ENCODE assay signal across 11 cellular contexts in genomic region chr13:45333251-45333972, GRCh38. TPM values are rescaled to one million over a fixed set of nuclear protein-coding genes. Genes with fewer than 3 reads are reported as not detected.
DNase-seq lines count a peak whose midpoint lies in the region; ATAC-seq and FAIRE-seq lines count a peak whose summit lies in the region.
"Had no signal": no experiment of that assay in that cellular context is flagged by ENCODE, and none has a peak within 500 bp of the region (broad histone marks: within the 10 kb centered on the region; RNA-seq: fewer than 3 reads in every experiment).

No MANE protein-coding gene starts in this region.

- no peak for FAIRE-seq in HTR-8/SVneo (lab: Jason Lieb, UNC)
- FAIRE-seq: TTC549 had no signal

- 97% methylated on average over 3 of the region's 3 CpGs for WGBS in GM23248 (ENCODE audit: low coverage in 1 of 2, low lambda C conversion rate in 2 of 2, missing lambda C conversion rate in 2 of 2), 2 experiments

- peaks cover 63% of the 10 kb centered on the region for H3K36me3 Mint-ChIP-seq in activated CD4-positive, alpha-beta memory T cell treated with anti-CD3 and anti-CD28 coated beads, Interleukin-2, amount 10 ng/mL, durations not matched to agents 7 days and 5 days (ENCODE audit: low read depth)
- peaks cover 44% of the 10 kb centered on the region for H3K36me3 Mint-ChIP-seq in natural killer cell treated with Interleukin-12 subunit alpha and Interleukin-12 subunit beta and Interleukin-15 and Interleukin-18, amount 100 ng/mL, for 72 hours

- in situ Hi-C loops in GM23248 (cut with MboI), result no loop called here

- H3K4me3 Mint-ChIP-seq in activated CD4-positive, alpha-beta memory T cell treated with anti-CD3 and anti-CD28 coated beads, Interleukin-2, amount 10 ng/mL, durations not matched to agents 7 days and 5 days, result no peak overlapping the region
- peak overlapping the region; percentile 73 for H3K4me3 Mint-ChIP-seq in natural killer cell treated with Interleukin-12 subunit alpha and Interleukin-12 subunit beta and Interleukin-15 and Interleukin-18, amount 100 ng/mL, for 72 hours
- H3K4me3 Mint-ChIP-seq: nephron had no signal

- no peaks in the 10 kb centered on the region for H3K9me2 ChIP-seq in GM23248 (ENCODE audit: insufficient read depth)

- H4K20me1 ChIP-seq in GM23248 (ENCODE audit: insufficient read depth), result peaks cover 54% of the 10 kb centered on the region

- peak overlapping the region; percentile 92 for H3K27ac Mint-ChIP-seq in activated CD4-positive, alpha-beta memory T cell treated with anti-CD3 and anti-CD28 coated beads, Interleukin-2, amount 10 ng/mL, durations not matched to agents 7 days and 5 days
- peak overlapping the region; percentile 75 to 83 for H3K27ac Mint-ChIP-seq in natural killer cell treated with Interleukin-12 subunit alpha and Interleukin-12 subunit beta and Interleukin-15 and Interleukin-18, amount 100 ng/mL, for 72 hours

- POLR2A ChIA-PET in activated CD4-positive, alpha-beta memory T cell treated with anti-CD3 and anti-CD28 coated beads, Interleukin-2, amount 10 ng/mL, durations not matched to agents 7 days and 5 days (lab: Charles Lee), result interaction anchor here (0.7 to 4.7 kb wide), 5 partner anchors 7 to 132 kb away, joined by 3 to 34 read pairs (median 4); partner anchors contain the start of genes COG3 and TPT1

- H3K4me1 ChIP-seq in GM23248 (ENCODE audit: insufficient read depth), result peaks cover 84% of the 10 kb centered on the region

- H3K4me3 ChIP-seq in GM23248, result no peak overlapping the region

- no peaks in the 10 kb centered on the region for H3K27me3 ChIP-seq in GM23248 (replicated peaks; ENCODE audit: insufficient read depth)

- H3K9me3 ChIP-seq in GM23248 (ENCODE audit: low read depth), result no peaks in the 10 kb centered on the region

- no peak for ATAC-seq in natural killer cell treated with Interleukin-12 subunit alpha and Interleukin-12 subunit beta and Interleukin-15 and Interleukin-18, amount 100 ng/mL, for 72 hours
- ATAC-seq in GM21447 (IDR thresholded peaks at IDR 0.05; ENCODE audit: unreplicated experiment), result no peak

- H3F3A ChIP-seq in GM23248 (ENCODE audit: insufficient read depth), result peaks cover 93% of the 10 kb centered on the region

- H3K27ac ChIP-seq in GM23248, result peak overlapping the region; percentile 73

- peaks cover 31% of the 10 kb centered on the region for H3K79me2 ChIP-seq in GM23248 (ENCODE audit: insufficient read depth)

- H3K9me3 Mint-ChIP-seq in activated CD4-positive, alpha-beta memory T cell treated with anti-CD3 and anti-CD28 coated beads, Interleukin-2, amount 10 ng/mL, durations not matched to agents 7 days and 5 days, result no peaks in the 10 kb centered on the region
- peaks cover 4% of the 10 kb centered on the region for H3K9me3 Mint-ChIP-seq in natural killer cell treated with Interleukin-12 subunit alpha and Interleukin-12 subunit beta and Interleukin-15 and Interleukin-18, amount 100 ng/mL, for 72 hours
- H3K9me3 Mint-ChIP-seq: nephron had no signal

- DNase-seq in NOMO-1 treated with DMSO at 0.1 percent for 48 hours (lab: John Stamatoyannopoulos, UW; ENCODE audit: unreplicated experiment) (peak; percentile 20), NOMO-1 (lab: John Stamatoyannopoulos, UW; ENCODE audit: unreplicated experiment in 2 of 2) (no peak), GM23248 (no peak), HTR-8/SVneo (ENCODE audit: insufficient read length, low spot score) (no peak)
- no peak for DNase-seq in activated CD4-positive, alpha-beta memory T cell treated with anti-CD3 and anti-CD28 coated beads, Interleukin-2, amount 10 ng/mL, durations not matched to agents 7 days and 5 days
- DNase-seq in natural killer cell treated with Interleukin-12 subunit alpha and Interleukin-12 subunit beta and Interleukin-15 and Interleukin-18, amount 100 ng/mL, for 72 hours (ENCODE audit: low spot score), result no peak
- DNase-seq in stimulated activated CD4-positive, alpha-beta T cell treated with anti-CD3 and anti-CD28 coated beads, Interleukin-2, amount 100 ng/mL, for 48 hours, result no peak
- DNase-seq: NCI-H526 treated with DMSO at 0.1 percent for 48 hours had no signal

- peak overlapping the region; percentile 31 for H3K4me2 ChIP-seq in GM23248 (ENCODE audit: unreplicated experiment)

- peaks cover 40% of the 10 kb centered on the region for H3K36me3 ChIP-seq in GM23248 (ENCODE audit: low read depth)

- peaks cover 92% of the 10 kb centered on the region for H3K4me1 Mint-ChIP-seq in activated CD4-positive, alpha-beta memory T cell treated with anti-CD3 and anti-CD28 coated beads, Interleukin-2, amount 10 ng/mL, durations not matched to agents 7 days and 5 days
- peaks cover 75 to 79% of the 10 kb centered on the region in 2 donors for H3K4me1 Mint-ChIP-seq in natural killer cell treated with Interleukin-12 subunit alpha and Interleukin-12 subunit beta and Interleukin-15 and Interleukin-18, amount 100 ng/mL, for 72 hours (ENCODE audit: low read depth in 2 of 2)

- H3K9ac ChIP-seq in GM23248, result 0 out of 2 replicates have a peak overlapping the region, but pooled peaks have one; percentile 9

- CTCF ChIA-PET in activated CD4-positive, alpha-beta memory T cell treated with anti-CD3 and anti-CD28 coated beads, Interleukin-2, amount 10 ng/mL, durations not matched to agents 7 days and 5 days (lab: Charles Lee), result no interaction called here

- H3K27me3 Mint-ChIP-seq in activated CD4-positive, alpha-beta memory T cell treated with anti-CD3 and anti-CD28 coated beads, Interleukin-2, amount 10 ng/mL, durations not matched to agents 7 days and 5 days, result no peaks in the 10 kb centered on the region
- H3K27me3 Mint-ChIP-seq in natural killer cell treated with Interleukin-12 subunit alpha and Interleukin-12 subunit beta and Interleukin-15 and Interleukin-18, amount 100 ng/mL, for 72 hours, result no peaks in the 10 kb centered on the region

- H2AFZ ChIP-seq in GM23248, result no peak overlapping the region

RNA-seq across cellular contexts. Expression of gene TPT1, which starts 7.6 kb away (rescaled TPM):
- total RNA-seq in GM23248 (2014; rRNA removed; shearing (Covaris generic)), result 2,021 and 2,164 TPM in 2 replicates
- 1,100 and 1,151 TPM in 2 replicates for polyA plus RNA-seq in GM23248 (2016; fragmentation: Nextera tagmentation; extraction: Ambion mirVana)
- total RNA-seq in activated CD4-positive, alpha-beta memory T cell treated with anti-CD3 and anti-CD28 coated beads, Interleukin-2, amount 10 ng/mL, durations not matched to agents 7 days and 5 days, result 1,000 to 10,000 TPM; 4,462 to 4,505 TPM
- total RNA-seq in natural killer cell treated with Interleukin-12 subunit alpha and Interleukin-12 subunit beta and Interleukin-15 and Interleukin-18, amount 100 ng/mL, for 72 hours, result 1,000 to 10,000 TPM; 1,832 to 3,365 TPM
